ENCODE assay signal across 34 cellular contexts in genomic region chr10:127762925-127763324, GRCh38. TPM values are rescaled to one million over a fixed set of nuclear protein-coding genes. Genes with fewer than 3 reads are reported as not detected.
"Had no signal": no experiment of that assay in that cellular context is flagged by ENCODE, and none has a peak within 500 bp of the region (broad histone marks: within the 10 kb centered on the region; RNA-seq: fewer than 3 reads in every experiment).

No MANE protein-coding gene starts in this region.

- H3K27ac ChIP-seq: coronary artery, esophagus squamous epithelium, heart right ventricle, prostate gland, right atrium auricular region, stomach, thyroid gland had no signal

- H3K36me3 ChIP-seq: esophagus squamous epithelium, heart right ventricle, prostate gland, right atrium auricular region, stomach, thyroid gland had no signal

- ATAC-seq: heart right ventricle; left lobe of liver; mucosa of descending colon; sciatic nerve; stimulated activated effector memory CD8-positive, alpha-beta T cell treated with anti-CD3 and anti-CD28 coated beads, Interleukin-12 subunit alpha, Interleukin-12 subunit beta, amount 100 ng/mL, for 72 hours had no signal

- H3K4me1 Mint-ChIP-seq: memory B cell; mesothelial cell of epicardium; naive B cell; nephron; stimulated activated effector memory CD8-positive, alpha-beta T cell treated with anti-CD3 and anti-CD28 coated beads, Interleukin-12 subunit alpha, Interleukin-12 subunit beta, amount 100 ng/mL, for 72 hours had no signal

- H3K36me3 Mint-ChIP-seq: memory B cell; mesothelial cell of epicardium; naive B cell; stimulated activated effector memory CD8-positive, alpha-beta T cell treated with anti-CD3 and anti-CD28 coated beads, Interleukin-12 subunit alpha, Interleukin-12 subunit beta, amount 100 ng/mL, for 72 hours; type B pancreatic cell had no signal

- H3K4me1 ChIP-seq: esophagus squamous epithelium, heart right ventricle, prostate gland, right atrium auricular region, stomach, thyroid gland had no signal

- DNase-seq: dermis blood vessel endothelial cell; effector memory CD4-positive, alpha-beta T cell; erythroblast; esophagus squamous epithelium; foreskin melanocyte; glutamatergic neuron; heart right ventricle; hippocampal formation; kidney; mucosa of descending colon; naive B cell; nucleus accumbens; stimulated activated CD4-positive, alpha-beta T cell treated with anti-CD3 and anti-CD28 coated beads, Interleukin-12 subunit alpha, Interleukin-12 subunit beta, amount 100 ng/mL, for 4 hours; stimulated activated CD4-positive, alpha-beta T cell treated with anti-CD3 and anti-CD28 coated beads, Interleukin-1b, Interleukin-23, amount 100 ng/mL, for 48 hours; stimulated activated CD4-positive, alpha-beta T cell treated with anti-CD3 and anti-CD28 coated beads, Interleukin-4, amount 100 ng/mL, for 1 hour; stimulated activated naive CD4-positive, alpha-beta T cell treated with Interleukin-2 at 50 U/mL for 16 hours; stomach; thyroid gland had no signal

- FAIRE-seq: endometrium, kidney had no signal

- H3K27ac Mint-ChIP-seq: memory B cell; mesothelial cell of epicardium; naive B cell; nephron; stimulated activated effector memory CD8-positive, alpha-beta T cell treated with anti-CD3 and anti-CD28 coated beads, Interleukin-12 subunit alpha, Interleukin-12 subunit beta, amount 100 ng/mL, for 72 hours; type B pancreatic cell had no signal

- H3K4me2 ChIP-seq: smooth muscle cell had no signal

- H3K4me3 Mint-ChIP-seq: memory B cell; mesothelial cell of epicardium; naive B cell; nephron; stimulated activated effector memory CD8-positive, alpha-beta T cell treated with anti-CD3 and anti-CD28 coated beads, Interleukin-12 subunit alpha, Interleukin-12 subunit beta, amount 100 ng/mL, for 72 hours; type B pancreatic cell had no signal

- H3K4me3 ChIP-seq: coronary artery, esophagus squamous epithelium, heart right ventricle, lung, mucosa of descending colon, prostate gland, right atrium auricular region, smooth muscle cell, stomach, thyroid gland had no signal

- H3K27me3 ChIP-seq: right atrium auricular region, stomach, thyroid gland had no signal

- H3K9me3 ChIP-seq: esophagus squamous epithelium, mucosa of descending colon, prostate gland, right atrium auricular region, stomach, thyroid gland had no signal

- H3K9me3 Mint-ChIP-seq: stimulated activated effector memory CD8-positive, alpha-beta T cell treated with anti-CD3 and anti-CD28 coated beads, Interleukin-12 subunit alpha, Interleukin-12 subunit beta, amount 100 ng/mL, for 72 hours had no signal

RNA-seq across cellular contexts. Expression of gene FOXI2, which starts 25.9 kb away (rescaled TPM):
- total RNA-seq: dermis blood vessel endothelial cell, left lobe of liver, mesothelial cell of epicardium, osteocyte, right atrium auricular region, smooth muscle cell, temporal lobe, urinary bladder had no signal
- polyA plus RNA-seq: smooth muscle cell had no signal
